15 cellular contexts compared by ENCODE assay signal in the genomic region with DNA sequence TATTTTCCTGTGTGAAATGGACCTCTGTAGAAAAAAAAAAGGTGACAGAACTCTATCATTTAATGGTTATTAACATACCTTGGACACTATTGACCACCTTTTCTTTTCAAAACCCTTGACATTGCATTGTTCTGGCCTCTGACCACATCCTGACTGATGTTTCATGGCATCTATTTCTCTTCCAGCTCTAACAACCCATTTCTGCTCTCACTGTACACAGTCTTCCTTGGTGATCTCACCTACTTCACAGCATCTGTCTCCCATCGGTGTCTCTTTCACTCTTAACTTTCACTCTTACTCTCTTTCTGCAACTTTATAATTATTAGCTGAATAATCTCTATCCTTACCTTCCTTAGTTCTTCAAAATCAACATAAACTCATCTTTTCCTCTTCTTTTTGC.
DNase-seq lines count a peak whose midpoint lies in the region; ATAC-seq and TF ChIP-seq lines count a peak whose summit lies in the region.
"Had no signal": no experiment of that assay in that cellular context is flagged by ENCODE, and none has a peak within 500 bp of the region (broad histone marks: within the 10 kb centered on the region; RNA-seq: fewer than 3 reads in every experiment).

No MANE protein-coding gene starts in this region.

- no peak overlapping the region for H3K27ac ChIP-seq in tibial nerve
- H3K27ac ChIP-seq: SJSA1, uterus had no signal

- H3K9me3 ChIP-seq in T-helper 17 cell (ENCODE audit: control insufficient read depth, low read length, poor library complexity, severe bottlenecking), result no peaks in the 10 kb centered on the region
- H3K9me3 ChIP-seq in tibial nerve, result no peaks in the 10 kb centered on the region
- H3K9me3 ChIP-seq: BE2C, SJSA1, uterus had no signal

- peaks cover 33% of the 10 kb centered on the region for H3K4me1 Mint-ChIP-seq in activated T-cell treated with anti-CD3 and anti-CD28 coated beads, Interleukin-2, amount 50 U/mL, for 72 hours (ENCODE audit: low read depth)
- H3K4me1 Mint-ChIP-seq in T-helper 17 cell, result peaks cover 26% of the 10 kb centered on the region
- peaks cover 43% of the 10 kb centered on the region for H3K4me1 Mint-ChIP-seq in stimulated activated naive CD8-positive, alpha-beta T cell treated with anti-CD3 and anti-CD28 coated beads, Interleukin-15, amount 100 ng/mL, for 72 hours

- H3K4me1 ChIP-seq in tibial nerve, result no peaks in the 10 kb centered on the region
- H3K4me1 ChIP-seq: BE2C, SJSA1, uterus had no signal

- H3K27ac Mint-ChIP-seq in activated T-cell treated with anti-CD3 and anti-CD28 coated beads, Interleukin-2, amount 50 U/mL, for 72 hours, result peak overlapping the region; percentile 23
- peak overlapping the region; percentile 93 for H3K27ac Mint-ChIP-seq in T-helper 17 cell
- H3K27ac Mint-ChIP-seq in stimulated activated naive CD8-positive, alpha-beta T cell treated with anti-CD3 and anti-CD28 coated beads, Interleukin-15, amount 100 ng/mL, for 72 hours, result peak overlapping the region; percentile 41 to 43

- TF ChIP-seq POLR2A in tibial nerve (IDR thresholded peaks at IDR 0.05), result no peak

- 89 to 98% methylated on average over 1 of the region's 1 CpG for WGBS in tibial nerve, 2 donors

- no peak for TF ChIP-seq EP300 in tibial nerve (IDR thresholded peaks at IDR 0.05)

- peak overlapping the region; percentile 50 to 77 for H3K4me3 Mint-ChIP-seq in activated T-cell treated with anti-CD3 and anti-CD28 coated beads, Interleukin-2, amount 50 U/mL, for 72 hours
- peak overlapping the region; percentile 81 for H3K4me3 Mint-ChIP-seq in T-helper 17 cell
- peak overlapping the region; percentile 45 to 63 for H3K4me3 Mint-ChIP-seq in stimulated activated naive CD8-positive, alpha-beta T cell treated with anti-CD3 and anti-CD28 coated beads, Interleukin-15, amount 100 ng/mL, for 72 hours
- H3K4me3 Mint-ChIP-seq: neural crest cell had no signal

- no peak overlapping the region for H3K4me3 ChIP-seq in tibial nerve
- H3K4me3 ChIP-seq: SJSA1, uterus had no signal

- no peak for DNase-seq in activated T-cell treated with anti-CD3 and anti-CD28 coated beads, Interleukin-2, amount 50 U/mL, for 72 hours
- no peak for DNase-seq in activated T-cell treated with anti-CD3 and anti-CD28 coated beads, Interleukin-2, amount 50 U/mL, for 48 hours
- no peak for DNase-seq in T-helper 17 cell
- DNase-seq in stimulated activated naive CD8-positive, alpha-beta T cell treated with anti-CD3 and anti-CD28 coated beads, Interleukin-15, amount 100 ng/mL, for 72 hours, result no peak
- no peak for DNase-seq in NCI-H128 (lab: John Stamatoyannopoulos, UW; ENCODE audit: unreplicated experiment)
- DNase-seq in hepatic stellate cell (ENCODE audit: low spot score), result no peak
- DNase-seq in tibial nerve (ENCODE audit: low spot score in 2 of 2), result no peak
- DNase-seq: BE2C; effector CD8-positive, alpha-beta T cell; NCI-H2081; stimulated activated CD4-positive, alpha-beta T cell treated with anti-CD3 and anti-CD28 coated beads, Interleukin-4, amount 100 ng/mL, for 24 hours; uterus had no signal

- TF ChIP-seq CTCF in tibial nerve (IDR thresholded peaks at IDR 0.05), result no peak

- no peaks in the 10 kb centered on the region for H3K27me3 Mint-ChIP-seq in activated T-cell treated with anti-CD3 and anti-CD28 coated beads, Interleukin-2, amount 50 U/mL, for 72 hours (ENCODE audit: low read depth)
- no peaks in the 10 kb centered on the region for H3K27me3 Mint-ChIP-seq in T-helper 17 cell
- H3K27me3 Mint-ChIP-seq in stimulated activated naive CD8-positive, alpha-beta T cell treated with anti-CD3 and anti-CD28 coated beads, Interleukin-15, amount 100 ng/mL, for 72 hours, result no peaks in the 10 kb centered on the region

- ATAC-seq in activated T-cell treated with anti-CD3 and anti-CD28 coated beads, Interleukin-2, amount 50 U/mL, for 72 hours (replicated peaks in 1 of 2), result peak; percentile 32 to 59
- peak; percentile 50 for ATAC-seq in HG02885 (IDR thresholded peaks at IDR 0.05; ENCODE audit: poor library complexity, unreplicated experiment)
- ATAC-seq in T-helper 17 cell, result peak; percentile 32
- peak; percentile 80 for ATAC-seq in stimulated activated naive CD8-positive, alpha-beta T cell treated with anti-CD3 and anti-CD28 coated beads, Interleukin-15, amount 100 ng/mL, for 72 hours

- no peaks in the 10 kb centered on the region for H3K36me3 ChIP-seq in tibial nerve
- H3K36me3 ChIP-seq: BE2C, SJSA1, uterus had no signal

- H3K9me3 Mint-ChIP-seq in activated T-cell treated with anti-CD3 and anti-CD28 coated beads, Interleukin-2, amount 50 U/mL, for 72 hours, result no peaks in the 10 kb centered on the region
- no peaks in the 10 kb centered on the region for H3K9me3 Mint-ChIP-seq in stimulated activated naive CD8-positive, alpha-beta T cell treated with anti-CD3 and anti-CD28 coated beads, Interleukin-15, amount 100 ng/mL, for 72 hours
- H3K9me3 Mint-ChIP-seq: neural crest cell had no signal

- H3K36me3 Mint-ChIP-seq in activated T-cell treated with anti-CD3 and anti-CD28 coated beads, Interleukin-2, amount 50 U/mL, for 72 hours (ENCODE audit: insufficient read depth in 2 of 2), result no peaks in the 10 kb centered on the region
- peaks cover 2% of the 10 kb centered on the region for H3K36me3 Mint-ChIP-seq in T-helper 17 cell (ENCODE audit: low read depth)

- H3K27me3 ChIP-seq in tibial nerve, result no peaks in the 10 kb centered on the region
- H3K27me3 ChIP-seq: BE2C, SJSA1, uterus had no signal

Comparison
In these comparisons a context has a peak if more than half of its experiments do, and no peak if none do; other contexts are left out.
1. H3K27ac Mint-ChIP-seq: peak in every context shown above with its lines; median percentile 93 in T-helper 17 cell; 42 in stimulated activated naive CD8-positive, alpha-beta T cell treated with anti-CD3 and anti-CD28 coated beads, Interleukin-15, amount 100 ng/mL, for 72 hours; 23 in activated T-cell treated with anti-CD3 and anti-CD28 coated beads, Interleukin-2, amount 50 U/mL, for 72 hours.